19 cellular contexts compared by ENCODE assay signal in genomic region chr19:41357746-41358145, GRCh38. TPM values are rescaled to one million over a fixed set of nuclear protein-coding genes. Genes with fewer than 3 reads are reported as not detected.
DNase-seq lines count a peak whose midpoint lies in the region; ATAC-seq and TF ChIP-seq lines count a peak whose summit lies in the region.
"Had no signal": no experiment of that assay in that cellular context is flagged by ENCODE, and none has a peak within 500 bp of the region (broad histone marks: within the 10 kb centered on the region; RNA-seq: fewer than 3 reads in every experiment).

No MANE protein-coding gene starts in this region.

- H3K36me3 Mint-ChIP-seq in activated naive CD4-positive, alpha-beta T cell treated with anti-CD3 and anti-CD28 coated beads, Interleukin-2, amount 50 U/mL, for 24 hours = no peaks in the 10 kb centered on the region
- H3K36me3 Mint-ChIP-seq in T-helper 17 cell (ENCODE audit: low read depth) = no peaks in the 10 kb centered on the region
- peaks cover 33% of the 10 kb centered on the region for H3K36me3 Mint-ChIP-seq in central memory CD8-positive, alpha-beta T cell (ENCODE audit: insufficient read depth)
- peaks cover 5% of the 10 kb centered on the region for H3K36me3 Mint-ChIP-seq in stimulated activated memory B cell treated with anti-CD40 and anti-IgM and Interleukin-4, amounts not matched to agents 10 μg/mL and 1 μg/mL and 100 μg/mL, for 72 hours
- H3K36me3 Mint-ChIP-seq in MCF 10A (ENCODE audit: insufficient read depth, unreplicated experiment) = peaks cover 6% of the 10 kb centered on the region

- H3K27ac Mint-ChIP-seq in activated naive CD4-positive, alpha-beta T cell treated with anti-CD3 and anti-CD28 coated beads, Interleukin-2, amount 50 U/mL, for 24 hours = peak overlapping the region; percentile 70
- H3K27ac Mint-ChIP-seq in T-helper 17 cell (peak overlapping the region; percentile 95), MCF 10A (ENCODE audit: low read depth, unreplicated experiment) (no peak overlapping the region)
- no peak overlapping the region for H3K27ac Mint-ChIP-seq in central memory CD8-positive, alpha-beta T cell (ENCODE audit: low read depth)
- peak overlapping the region; percentile 51 for H3K27ac Mint-ChIP-seq in stimulated activated memory B cell treated with anti-CD40 and anti-IgM and Interleukin-4, amounts not matched to agents 10 μg/mL and 1 μg/mL and 100 μg/mL, for 72 hours

- peaks cover 55% of the 10 kb centered on the region for H3K4me1 Mint-ChIP-seq in activated naive CD4-positive, alpha-beta T cell treated with anti-CD3 and anti-CD28 coated beads, Interleukin-2, amount 50 U/mL, for 24 hours
- H3K4me1 Mint-ChIP-seq in T-helper 17 cell (peaks cover 53% of the 10 kb centered on the region), MCF 10A (ENCODE audit: insufficient read depth, unreplicated experiment) (peaks cover 6% of the 10 kb centered on the region)
- H3K4me1 Mint-ChIP-seq in central memory CD8-positive, alpha-beta T cell = peaks cover 49% of the 10 kb centered on the region
- peaks cover 35% of the 10 kb centered on the region for H3K4me1 Mint-ChIP-seq in stimulated activated memory B cell treated with anti-CD40 and anti-IgM and Interleukin-4, amounts not matched to agents 10 μg/mL and 1 μg/mL and 100 μg/mL, for 72 hours

- H3K27me3 Mint-ChIP-seq in activated naive CD4-positive, alpha-beta T cell treated with anti-CD3 and anti-CD28 coated beads, Interleukin-2, amount 50 U/mL, for 24 hours = no peaks in the 10 kb centered on the region
- H3K27me3 Mint-ChIP-seq in T-helper 17 cell = no peaks in the 10 kb centered on the region
- H3K27me3 Mint-ChIP-seq in central memory CD8-positive, alpha-beta T cell = no peaks in the 10 kb centered on the region
- H3K27me3 Mint-ChIP-seq in stimulated activated memory B cell treated with anti-CD40 and anti-IgM and Interleukin-4, amounts not matched to agents 10 μg/mL and 1 μg/mL and 100 μg/mL, for 72 hours = no peaks in the 10 kb centered on the region
- no peaks in the 10 kb centered on the region for H3K27me3 Mint-ChIP-seq in MCF 10A (ENCODE audit: insufficient read depth, unreplicated experiment)
- H3K27me3 Mint-ChIP-seq: activated B cell treated with CpG ODN at 0.5 μM for 24 hours; stimulated activated naive B cell treated with anti-CD40 and anti-IgM and Interleukin-4, amounts not matched to agents 10 μg/mL and 1 μg/mL and 100 μg/mL, for 72 hours had no signal

- POLR2A ChIA-PET in MCF 10A (lab: Yijun Ruan, JAX) = no interaction called here

- no peak for DNase-seq in activated naive CD4-positive, alpha-beta T cell treated with Interleukin-2 at 50 U/mL for 16 hours
- DNase-seq in T-helper 17 cell (no peak), NCI-H2107 treated with DMSO at 0.1 percent for 48 hours (lab: John Stamatoyannopoulos, UW; ENCODE audit: unreplicated experiment) (no peak), SIG-M5 treated with dmso at 0.1 percent for 504 hours (lab: John Stamatoyannopoulos, UW; ENCODE audit: unreplicated experiment) (no peak), MCF 10A (ENCODE audit: unreplicated experiment) (no peak)
- no peak for DNase-seq in central memory CD8-positive, alpha-beta T cell (ENCODE audit: low spot score in 2 of 2)
- DNase-seq: activated B cell treated with CpG ODN at 0.5 μM for 24 hours; DMS79 treated with DMSO at 0.1 percent for 48 hours; effector CD4-positive, alpha-beta T cell; foreskin keratinocyte; IMR-90; NCI-H1436; NCI-H510A; NK-92 treated with Interleukin-12 subunit alpha and Interleukin-12 subunit beta, amount 100 ng/mL, for 24 hours; psoas muscle; stimulated activated naive B cell treated with anti-CD40 and anti-IgM and Interleukin-4, amounts not matched to agents 10 μg/mL and 1 μg/mL and 100 μg/mL, for 72 hours had no signal

- no peaks in the 10 kb centered on the region for H3K9me3 Mint-ChIP-seq in activated naive CD4-positive, alpha-beta T cell treated with anti-CD3 and anti-CD28 coated beads, Interleukin-2, amount 50 U/mL, for 24 hours
- no peaks in the 10 kb centered on the region for H3K9me3 Mint-ChIP-seq in central memory CD8-positive, alpha-beta T cell
- H3K9me3 Mint-ChIP-seq in stimulated activated memory B cell treated with anti-CD40 and anti-IgM and Interleukin-4, amounts not matched to agents 10 μg/mL and 1 μg/mL and 100 μg/mL, for 72 hours = no peaks in the 10 kb centered on the region
- no peaks in the 10 kb centered on the region for H3K9me3 Mint-ChIP-seq in MCF 10A (ENCODE audit: unreplicated experiment)
- H3K9me3 Mint-ChIP-seq: activated B cell treated with CpG ODN at 0.5 μM for 24 hours; stimulated activated naive B cell treated with anti-CD40 and anti-IgM and Interleukin-4, amounts not matched to agents 10 μg/mL and 1 μg/mL and 100 μg/mL, for 72 hours had no signal

- BruUV-seq in MCF 10A (replicated peaks; lab: Mats Ljungman, UMichigan) = no TSS peak

- peak overlapping the region; percentile 47 for H3K4me3 Mint-ChIP-seq in activated naive CD4-positive, alpha-beta T cell treated with anti-CD3 and anti-CD28 coated beads, Interleukin-2, amount 50 U/mL, for 24 hours
- H3K4me3 Mint-ChIP-seq in T-helper 17 cell (peak overlapping the region; percentile 86), MCF 10A (ENCODE audit: unreplicated experiment) (no peak overlapping the region)
- peak overlapping the region; percentile 43 for H3K4me3 Mint-ChIP-seq in central memory CD8-positive, alpha-beta T cell
- no peak overlapping the region for H3K4me3 Mint-ChIP-seq in stimulated activated memory B cell treated with anti-CD40 and anti-IgM and Interleukin-4, amounts not matched to agents 10 μg/mL and 1 μg/mL and 100 μg/mL, for 72 hours
- H3K4me3 Mint-ChIP-seq: activated B cell treated with CpG ODN at 0.5 μM for 24 hours; stimulated activated naive B cell treated with anti-CD40 and anti-IgM and Interleukin-4, amounts not matched to agents 10 μg/mL and 1 μg/mL and 100 μg/mL, for 72 hours had no signal

- intact Hi-C loops in MCF 10A (cut with micrococcal nuclease) = no loop called here

- ATAC-seq in T-helper 17 cell = no peak
- ATAC-seq in central memory CD8-positive, alpha-beta T cell (replicated peaks; ENCODE audit: extremely low read depth, poor library complexity, severe bottlenecking) = no peak
- no peak for ATAC-seq in stimulated activated memory B cell treated with anti-CD40 and anti-IgM and Interleukin-4, amounts not matched to agents 10 μg/mL and 1 μg/mL and 100 μg/mL, for 72 hours
- ATAC-seq: foreskin keratinocyte; psoas muscle; stimulated activated naive B cell treated with anti-CD40 and anti-IgM and Interleukin-4, amounts not matched to agents 10 μg/mL and 1 μg/mL and 100 μg/mL, for 72 hours had no signal

- no peak for TF ChIP-seq CTCF in MCF 10A (IDR thresholded peaks at IDR 0.05; ENCODE audit: unreplicated experiment)

- CTCF ChIA-PET in MCF 10A (lab: Yijun Ruan, JAX) = interaction anchor here (0.7 kb wide), 1 partner anchor 54 kb away, joined by 3 read pairs; no protein-coding TSS in a partner anchor

- no peaks in the 10 kb centered on the region for H3K9me3 ChIP-seq in T-helper 17 cell (ENCODE audit: control insufficient read depth, low read length, poor library complexity, severe bottlenecking)
- H3K9me3 ChIP-seq: HAP-1, psoas muscle had no signal

RNA-seq across cellular contexts. Expression of gene TGFB1, which starts 4.0 kb away (rescaled TPM):
- total RNA-seq in T-helper 17 cell = 100 to 1,000 TPM; 408 to 431 TPM
- 27.8 and 33.7 TPM in 2 replicates for total RNA-seq in MCF 10A (2022)

RNA-seq across cellular contexts. Expression of gene B9D2, which starts 6.2 kb away (rescaled TPM):
- total RNA-seq in T-helper 17 cell (10 to 100 TPM; 37.1 to 41.4 TPM), MCF 10A (2022) (5.5 and 5.7 TPM in 2 replicates)

RNA-seq across cellular contexts. Expression of gene TMEM91, which starts 18.6 kb away (rescaled TPM):
- 10 to 100 TPM in 1 of 2 donors, 1 to 10 TPM in 1; 6.9 to 35.0 TPM for total RNA-seq in T-helper 17 cell
- total RNA-seq in MCF 10A (2022) = 6.1 and 8.3 TPM in 2 replicates

RNA-seq across cellular contexts. Expression of gene EXOSC5, which starts 39.4 kb away (rescaled TPM):
- total RNA-seq in T-helper 17 cell (10 to 100 TPM; 12.0 to 13.0 TPM), MCF 10A (2022) (38.1 and 45.8 TPM in 2 replicates)

RNA-seq across cellular contexts. Expression of gene BCKDHA, which starts 39.9 kb away (rescaled TPM):
- total RNA-seq in T-helper 17 cell (10 to 100 TPM; 13.2 to 14.7 TPM), MCF 10A (2022) (29.1 and 33.6 TPM in 2 replicates)

Comparison
In these comparisons a context has a peak if more than half of its experiments do, and no peak if none do; other contexts are left out.
1. H3K27ac Mint-ChIP-seq: peak in activated naive CD4-positive, alpha-beta T cell treated with anti-CD3 and anti-CD28 coated beads, Interleukin-2, amount 50 U/mL, for 24 hours (single experiment), T-helper 17 cell (single experiment) and stimulated activated memory B cell treated with anti-CD40 and anti-IgM and Interleukin-4, amounts not matched to agents 10 μg/mL and 1 μg/mL and 100 μg/mL, for 72 hours (single experiment); none in central memory CD8-positive, alpha-beta T cell (single experiment) and MCF 10A (single experiment).
2. H3K4me3 Mint-ChIP-seq: peak in activated naive CD4-positive, alpha-beta T cell treated with anti-CD3 and anti-CD28 coated beads, Interleukin-2, amount 50 U/mL, for 24 hours (single experiment), T-helper 17 cell (single experiment) and central memory CD8-positive, alpha-beta T cell (single experiment); none in stimulated activated memory B cell treated with anti-CD40 and anti-IgM and Interleukin-4, amounts not matched to agents 10 μg/mL and 1 μg/mL and 100 μg/mL, for 72 hours (single experiment) and MCF 10A (single experiment).
3. RNA of gene TGFB1, which starts 4.0 kb away (total RNA-seq): 408 to 431 TPM in T-helper 17 cell; 27.8 to 33.7 TPM in MCF 10A; every median in the first group is over 10 times any median in the second.